20 cellular contexts compared by ENCODE assay signal in genomic region chr15:52394020-52394608, GRCh38.
DNase-seq lines count a peak whose midpoint lies in the region; ATAC-seq, FAIRE-seq and TF ChIP-seq lines count a peak whose summit lies in the region.
"Had no signal": no experiment of that assay in that cellular context is flagged by ENCODE, and none has a peak within 500 bp of the region (broad histone marks: within the 10 kb centered on the region; RNA-seq: fewer than 3 reads in every experiment).

No MANE protein-coding gene starts in this region.

- no peak overlapping the region for H4K91ac ChIP-seq in H1 (replicated peaks; ENCODE audit: insufficient read length, low read length)

- 0 out of 2 replicates have a peak, but pooled peaks cover under 1% of the 10 kb centered on the region for H3K36me3 ChIP-seq in KMS-11 (ENCODE audit: insufficient read depth)
- no peaks in the 10 kb centered on the region; a peak in 1 of 8 replicates for H3K36me3 ChIP-seq in H1 (ENCODE audit: control insufficient read depth in 2 of 4, insufficient read depth in 4 of 4, low read length in 3 of 4)

- peaks cover 47% of the 10 kb centered on the region for H3K4me1 ChIP-seq in KMS-11 (ENCODE audit: low read depth, poor library complexity, severe bottlenecking)
- peaks cover 17 to 25% (median 20%) of the 10 kb centered on the region in 4 experiments for H3K4me1 ChIP-seq in H1 (replicated peaks in 1 of 4; ENCODE audit: control insufficient read depth in 3 of 4, insufficient read depth in 4 of 4, low read length in 3 of 4)

- no peak for FAIRE-seq in H1 (lab: Jason Lieb, UNC)
- FAIRE-seq: G401.6 had no signal

- ATAC-seq in GM18868 (IDR thresholded peaks at IDR 0.05; ENCODE audit: unreplicated experiment) (peak; percentile 62), omental fat pad (ENCODE audit: low FRiP score) (peak; percentile 59), left lobe of liver (no peak), HG03039 (IDR thresholded peaks at IDR 0.05; ENCODE audit: unreplicated experiment) (no peak), left colon (no peak)
- ATAC-seq: HCT116, Panc1 had no signal

- POLR2A ChIA-PET in H1 (lab: Charles Lee; ENCODE audit: partially characterized antibody): interaction anchor here (0.6 to 1.9 kb wide), 4 partner anchors 10 to 99 kb away, joined by 3 to 8 read pairs (median 5); partner anchors contain the start of gene MYO5C

- H4K20me1 ChIP-seq in KMS-11 (ENCODE audit: insufficient read depth) (no peaks in the 10 kb centered on the region), H1 (replicated peaks in 1 of 2; ENCODE audit: control insufficient read depth in 1 of 2, insufficient read depth in 2 of 2, low read length in 2 of 2) (no peaks in the 10 kb centered on the region)

- H3K27ac ChIP-seq in KMS-11: no peak overlapping the region
- H3K27ac ChIP-seq in H1 (ENCODE audit: low read depth, low read length): no peak overlapping the region

- no peak overlapping the region for H2AK5ac ChIP-seq in H1 (ENCODE audit: low read depth, low read length)

- H4K5ac ChIP-seq in H1 (ENCODE audit: insufficient read length, low read depth, low read length): no peak overlapping the region

- CTCF ChIA-PET in H1 (lab: Charles Lee; ENCODE audit: partially characterized antibody): no interaction called here

- H3K9me3 ChIP-seq in H1 (ENCODE audit: insufficient read depth in 2 of 2, low read depth in 1 of 2, low read length in 1 of 2): no peaks in the 10 kb centered on the region
- H3K9me3 ChIP-seq: SK-N-SH had no signal

- H3K56ac ChIP-seq in H1 (replicated peaks; ENCODE audit: insufficient read length, low read depth, low read length): no peak overlapping the region

- no peaks in the 10 kb centered on the region for H3K27me3 ChIP-seq in KMS-11 (ENCODE audit: insufficient read depth, low read depth)
- no peaks in the 10 kb centered on the region for H3K27me3 ChIP-seq in H1 (replicated peaks in 1 of 4; ENCODE audit: control insufficient read depth in 3 of 4, extremely low read depth in 1 of 4, insufficient read depth in 3 of 4, low read length in 3 of 4)

- peak overlapping the region; percentile 27; the same call in 1 of the 2 replicates for H3K18ac ChIP-seq in H1 (ENCODE audit: extremely low read depth, low read length)

- peak overlapping the region; percentile 78; the same call in 1 of the 2 replicates for H2BK12ac ChIP-seq in H1 (ENCODE audit: low read depth, low read length)

- H3K4me3 ChIP-seq in KMS-11 (IDR thresholded peaks at IDR 0.05; ENCODE audit: insufficient read depth, low read depth, low read length) (no peak overlapping the region), H1 (ENCODE audit: extremely low read depth in 1 of 4, insufficient read depth in 2 of 4, low read depth in 3 of 4, low read length in 4 of 4) (no peak overlapping the region)

- no peak for TF ChIP-seq POLR2A in H1 (IDR thresholded peaks at IDR 0.05; ENCODE audit: control extremely low read depth in 1 of 2, low read depth in 2 of 2, low read length in 2 of 2)

- no peak overlapping the region for H2BK15ac ChIP-seq in H1 (ENCODE audit: low read length)

- H2AFZ ChIP-seq in KMS-11 (ENCODE audit: low read depth) (no peak overlapping the region), H1 (ENCODE audit: low read length) (no peak overlapping the region)

- TF ChIP-seq CTCF in KMS-11 (conservative IDR thresholded peaks at IDR 0.05; ENCODE audit: low read depth, low read length) (no peak), H1 (IDR thresholded peaks at IDR 0.05; ENCODE audit: control extremely low read depth in 1 of 3, insufficient read depth in 1 of 3, low read depth in 1 of 3, low read length in 3 of 3) (no peak), omental fat pad (IDR thresholded peaks at IDR 0.05) (no peak)

- H3K4me2 ChIP-seq in KMS-11 (peak overlapping the region; percentile 39; the same call in 1 of the 2 replicates), H1 (ENCODE audit: insufficient read depth in 1 of 2, low read depth in 2 of 2, low read length in 2 of 2) (no peak overlapping the region)
- H3K4me2 ChIP-seq: SK-N-SH had no signal

- no peak overlapping the region for H3K4ac ChIP-seq in H1 (replicated peaks; ENCODE audit: insufficient read length, low read depth, low read length)

- H4K8ac ChIP-seq in H1 (ENCODE audit: extremely low read depth, insufficient read depth, low read length): no peak overlapping the region

- H2BK20ac ChIP-seq in H1 (ENCODE audit: low read length): no peak overlapping the region; the same call in 1 of the 2 replicates

- H2BK5ac ChIP-seq in H1 (ENCODE audit: low read depth, low read length): no peak overlapping the region

- no peak overlapping the region for H2BK120ac ChIP-seq in H1 (replicated peaks; ENCODE audit: low read depth, low read length)

- no peaks in the 10 kb centered on the region for H3K79me2 ChIP-seq in KMS-11 (ENCODE audit: insufficient read depth, low read depth)
- H3K79me2 ChIP-seq in H1 (ENCODE audit: control insufficient read depth in 1 of 2, insufficient read depth in 2 of 2, low read length in 2 of 2): no peaks in the 10 kb centered on the region

- DNase-seq in H1 (ENCODE audit: low read depth in 1 of 2, low spot score in 2 of 2) (no peak), omental fat pad (ENCODE audit: low spot score) (no peak), left lobe of liver (ENCODE audit: low spot score) (no peak), left colon (no peak)
- DNase-seq: CD4-positive, alpha-beta T cell; DMS79; Karpas-422; MM.1S; NCI-H1105; NCI-H187 treated with DMSO at 0.1 percent for 48 hours; NCI-H2171; NCI-H82; Right ventricle myocardium superior; SK-N-SH had no signal

- 75% methylated on average over 4 of the region's 4 CpGs; no CpG with 5 or more reads in 1 of the 2 experiments for WGBS in H1 (ENCODE audit: extremely low coverage in 1 of 2, insufficient coverage in 1 of 2, insufficient read length in 1 of 2, insufficient replicate concordance in 2 of 2, low coverage in 1 of 2, low lambda C conversion rate in 2 of 2, missing lambda C conversion rate in 1 of 2), 2 experiments

- TF ChIP-seq EP300 in H1 (IDR thresholded peaks at IDR 0.05; ENCODE audit: borderline replicate concordance in 1 of 2, low read depth in 2 of 2, low read length in 2 of 2): no peak

- H3K14ac ChIP-seq in H1 (ENCODE audit: insufficient read length): no peak overlapping the region

- no peak overlapping the region for H3K23ac ChIP-seq in H1 (ENCODE audit: insufficient read length)

- no peak for TF ChIP-seq RAD21 in H1 (IDR thresholded peaks at IDR 0.05 in 1 of 2, conservative IDR thresholded peaks at IDR 0.05 in 1 of 2; ENCODE audit: low read depth in 2 of 2, low read length in 2 of 2)

- intact Hi-C loops in left colon (cut with DNase I, micrococcal nuclease): no loop called here

- no peak overlapping the region for H3K9ac ChIP-seq in KMS-11
- H3K9ac ChIP-seq in H1 (replicated peaks in 1 of 4; ENCODE audit: extremely low read depth in 1 of 4, low read depth in 3 of 4, low read length in 3 of 4): no peak overlapping the region
- H3K9ac ChIP-seq: SK-N-SH had no signal

- no peaks in the 10 kb centered on the region for H3K79me1 ChIP-seq in H1 (ENCODE audit: low read depth, low read length)

- H3K23me2 ChIP-seq in H1 (ENCODE audit: low read depth, low read length): no peaks in the 10 kb centered on the region

TF ChIP-seq in H1, 55 proteins besides CTCF, POLR2A, EP300 and RAD21:
- TF ChIP-seq TAF1 (IDR thresholded peaks at IDR 0.05; ENCODE audit: low read depth, low read length) (no peak), GTF2F1 (IDR thresholded peaks at IDR 0.05; ENCODE audit: borderline replicate concordance, low read depth, low read length) (no peak), RXRA (IDR thresholded peaks at IDR 0.05; ENCODE audit: insufficient read depth, low read depth, low read length) (no peak), BACH1 (IDR thresholded peaks at IDR 0.05; ENCODE audit: low read length) (no peak), TAF7 (optimal IDR thresholded peaks at IDR 0.05; ENCODE audit: borderline replicate concordance, low read depth, low read length) (no peak), GABPA (IDR thresholded peaks at IDR 0.05; ENCODE audit: borderline replicate concordance, insufficient read depth, low read length) (no peak), CHD2 (IDR thresholded peaks at IDR 0.05; ENCODE audit: low read length) (no peak), BCL11A (IDR thresholded peaks at IDR 0.05; ENCODE audit: low read depth in 2 of 2, low read length in 2 of 2) (no peak), TCF12 (IDR thresholded peaks at IDR 0.05; ENCODE audit: low read depth, low read length) (no peak)

Comparison
In these comparisons a context has a peak if more than half of its experiments do, and no peak if none do; other contexts are left out.
1. ATAC-seq: peak in GM18868 (single experiment) and omental fat pad (single experiment); none in left lobe of liver (single experiment), HG03039 (single experiment) and left colon (single experiment).